ENCODE assay signal across 28 cellular contexts in genomic region chr10:44824607-44825006, GRCh38.
"Had no signal": no experiment of that assay in that cellular context is flagged by ENCODE, and none has a peak within 500 bp of the region (broad histone marks: within the 10 kb centered on the region; RNA-seq: fewer than 3 reads in every experiment).

No MANE protein-coding gene starts in this region.

- H3K4me1 Mint-ChIP-seq: activated naive CD4-positive, alpha-beta T cell treated with anti-CD3 and anti-CD28 coated beads, Interleukin-2, amount 50 U/mL, for 24 hours; activated naive CD8-positive, alpha-beta T cell treated with anti-CD3 and anti-CD28 coated beads, Interleukin-2, amount 50 U/mL, for 24 hours; mesothelial cell of epicardium; naive B cell had no signal

- H3K36me3 ChIP-seq: breast epithelium, gastrocnemius medialis, neutrophil, right lobe of liver, WERI-Rb-1 had no signal

- H3K27me3 Mint-ChIP-seq: activated naive CD4-positive, alpha-beta T cell treated with anti-CD3 and anti-CD28 coated beads, Interleukin-2, amount 50 U/mL, for 24 hours; dendritic cell treated with granulocyte-macrophage colony-stimulating factor and Interleukin-4, amounts not matched to agents 40 ng/mL and 50 ng/mL, for 4 days had no signal

- DNase-seq: activated CD4-positive, alpha-beta T cell treated with anti-CD3 and anti-CD28 coated beads for 1 hour; activated CD4-positive, alpha-beta T cell treated with anti-CD3 and anti-CD28 coated beads, Interleukin-2, amount 50 U/mL, for 1 hour; activated CD8-positive, alpha-beta T cell treated with anti-CD3 and anti-CD28 coated beads for 36 hours; activated naive CD8-positive, alpha-beta T cell treated with anti-CD3 and anti-CD28 coated beads, Interleukin-2, amount 50 U/mL, for 24 hours; activated T-cell treated with anti-CD3 and anti-CD28 coated beads, Interleukin-2, amount 50 U/mL, for 48 hours; amygdala; central memory CD4-positive, alpha-beta T cell; gastrocnemius medialis; glutamatergic neuron; left colon; mammary epithelial cell; naive B cell; nephron progenitor cell; right lobe of liver; stimulated activated CD4-positive, alpha-beta T cell treated with anti-CD3 and anti-CD28 coated beads, Interleukin-2, amount 100 ng/mL, for 48 hours; stimulated activated naive CD4-positive, alpha-beta T cell treated with Interleukin-2 at 50 U/mL for 16 hours; T1000; WERI-Rb-1 had no signal

- H3K27ac Mint-ChIP-seq: activated CD8-positive, alpha-beta T cell treated with anti-CD3 and anti-CD28 coated beads for 36 hours; activated naive CD4-positive, alpha-beta T cell treated with anti-CD3 and anti-CD28 coated beads, Interleukin-2, amount 50 U/mL, for 24 hours; activated naive CD8-positive, alpha-beta T cell treated with anti-CD3 and anti-CD28 coated beads, Interleukin-2, amount 50 U/mL, for 24 hours; activated T-helper 2 cell treated with anti-CD3 and anti-CD28 coated beads, Interferon-gamma antibody, Interleukin-2, Interleukin-4, amounts not matched to agents 10 μg/mL and 5 μg/mL and 100 μg/mL, durations not matched to agents 14 hours and 24 hours and 36 hours; dendritic cell treated with granulocyte-macrophage colony-stimulating factor and Interleukin-4, amounts not matched to agents 40 ng/mL and 50 ng/mL, for 4 days; mesothelial cell of epicardium; naive B cell; nephron progenitor cell; progenitor cell of endocrine pancreas had no signal

- H3K27me3 ChIP-seq: breast epithelium, gastrocnemius medialis, neutrophil, right lobe of liver, tibial nerve had no signal

- H3K9me3 ChIP-seq: breast epithelium, gastrocnemius medialis, neutrophil, right lobe of liver, tibial nerve had no signal

- H3K27ac ChIP-seq: breast epithelium, epithelial cell of prostate, gastrocnemius medialis, neutrophil, right lobe of liver, tibial nerve, WERI-Rb-1 had no signal

- FAIRE-seq: keratinocyte had no signal

- H3K4me1 ChIP-seq: breast epithelium, gastrocnemius medialis, right lobe of liver had no signal

- H3K4me3 Mint-ChIP-seq: activated CD8-positive, alpha-beta T cell treated with anti-CD3 and anti-CD28 coated beads for 36 hours; activated naive CD4-positive, alpha-beta T cell treated with anti-CD3 and anti-CD28 coated beads, Interleukin-2, amount 50 U/mL, for 24 hours; activated naive CD8-positive, alpha-beta T cell treated with anti-CD3 and anti-CD28 coated beads, Interleukin-2, amount 50 U/mL, for 24 hours; dendritic cell treated with granulocyte-macrophage colony-stimulating factor and Interleukin-4, amounts not matched to agents 40 ng/mL and 50 ng/mL, for 4 days; mesothelial cell of epicardium; nephron progenitor cell had no signal

- H3K9me3 Mint-ChIP-seq: activated CD8-positive, alpha-beta T cell treated with anti-CD3 and anti-CD28 coated beads for 36 hours; activated naive CD4-positive, alpha-beta T cell treated with anti-CD3 and anti-CD28 coated beads, Interleukin-2, amount 50 U/mL, for 24 hours; activated naive CD8-positive, alpha-beta T cell treated with anti-CD3 and anti-CD28 coated beads, Interleukin-2, amount 50 U/mL, for 24 hours; activated T-helper 2 cell treated with anti-CD3 and anti-CD28 coated beads, Interferon-gamma antibody, Interleukin-2, Interleukin-4, amounts not matched to agents 10 μg/mL and 5 μg/mL and 100 μg/mL, durations not matched to agents 14 hours and 24 hours and 36 hours; dendritic cell treated with granulocyte-macrophage colony-stimulating factor and Interleukin-4, amounts not matched to agents 40 ng/mL and 50 ng/mL, for 4 days; nephron progenitor cell had no signal

- ATAC-seq: activated CD8-positive, alpha-beta T cell treated with anti-CD3 and anti-CD28 coated beads for 36 hours; activated naive CD8-positive, alpha-beta T cell treated with anti-CD3 and anti-CD28 coated beads, Interleukin-2, amount 50 U/mL, for 24 hours; gastrocnemius medialis; left colon; right lobe of liver had no signal

- H3K4me3 ChIP-seq: breast epithelium, gastrocnemius medialis, right lobe of liver, tibial nerve had no signal

- H3K36me3 Mint-ChIP-seq: activated naive CD4-positive, alpha-beta T cell treated with anti-CD3 and anti-CD28 coated beads, Interleukin-2, amount 50 U/mL, for 24 hours; mesothelial cell of epicardium; naive B cell had no signal
